Comparison of ENCODE assay signal across 17 cellular contexts in genomic region chr11:36817336-36817965, GRCh38.
DNase-seq lines count a peak whose midpoint lies in the region; ATAC-seq, FAIRE-seq and TF ChIP-seq lines count a peak whose summit lies in the region.
"Had no signal": no experiment of that assay in that cellular context is flagged by ENCODE, and none has a peak within 500 bp of the region (broad histone marks: within the 10 kb centered on the region; RNA-seq: fewer than 3 reads in every experiment).

No MANE protein-coding gene starts in this region.

- H3K4me1 ChIP-seq in mesodermal cell (ENCODE audit: control insufficient read depth, insufficient read depth, low read length, poor library complexity, severe bottlenecking) = no peaks in the 10 kb centered on the region
- H3K4me1 ChIP-seq: gastroesophageal sphincter had no signal

- no peak overlapping the region for H3K4me3 ChIP-seq in mesodermal cell (ENCODE audit: extremely low read depth, insufficient read depth, low read length, poor library complexity, severe bottlenecking)
- H3K4me3 ChIP-seq: gastroesophageal sphincter, lung had no signal

- DNase-seq in ELR (ENCODE audit: low read depth) = peak; percentile 79
- DNase-seq in M059J (ENCODE audit: low read depth) = peak; percentile 11
- DNase-seq in amniotic epithelial cell (ENCODE audit: low read depth) = peak; percentile 11
- no peak for DNase-seq in activated naive CD4-positive, alpha-beta T cell treated with anti-CD3 and anti-CD28 coated beads, Interleukin-2, amount 10 ng/mL, durations not matched to agents 7 days and 5 days
- no peak for DNase-seq in D721Med (ENCODE audit: insufficient read length, low spot score)
- DNase-seq: activated CD4-positive, alpha-beta T cell treated with anti-CD3 and anti-CD28 coated beads, Interleukin-2, amount 50 U/mL, for 4 hours; activated T-cell treated with anti-CD3 and anti-CD28 coated beads, Interleukin-2, amount 50 U/mL, for 4 hours; central memory CD4-positive, alpha-beta T cell; NCI-H2029 treated with DMSO at 0.1 percent for 48 hours; NCI-H774; right cardiac atrium; SIG-M5 had no signal

- no peak for ATAC-seq in GM21447 (IDR thresholded peaks at IDR 0.05; ENCODE audit: unreplicated experiment)
- ATAC-seq: activated T-cell treated with anti-CD3 and anti-CD28 coated beads, Interleukin-2, amount 50 U/mL, for 4 hours; gastroesophageal sphincter; right cardiac atrium had no signal

- no peaks in the 10 kb centered on the region for H3K36me3 Mint-ChIP-seq in activated naive CD4-positive, alpha-beta T cell treated with anti-CD3 and anti-CD28 coated beads, Interleukin-2, amount 10 ng/mL, durations not matched to agents 7 days and 5 days

- H3K4me3 Mint-ChIP-seq in activated naive CD4-positive, alpha-beta T cell treated with anti-CD3 and anti-CD28 coated beads, Interleukin-2, amount 10 ng/mL, durations not matched to agents 7 days and 5 days = no peak overlapping the region
- H3K4me3 Mint-ChIP-seq: activated T-cell treated with anti-CD3 and anti-CD28 coated beads, Interleukin-2, amount 50 U/mL, for 4 hours; B cell had no signal

- WGBS in mesodermal cell (ENCODE audit: insufficient coverage in 2 of 2), 2 experiments = 87 to 90% methylated on average over 4 to 5 of the region's 6 CpGs

- CTCF ChIA-PET in activated naive CD4-positive, alpha-beta T cell treated with anti-CD3 and anti-CD28 coated beads, Interleukin-2, amount 10 ng/mL, durations not matched to agents 7 days and 5 days (lab: Charles Lee) = no interaction called here

- H3K9me3 Mint-ChIP-seq in activated naive CD4-positive, alpha-beta T cell treated with anti-CD3 and anti-CD28 coated beads, Interleukin-2, amount 10 ng/mL, durations not matched to agents 7 days and 5 days = no peaks in the 10 kb centered on the region
- H3K9me3 Mint-ChIP-seq: activated T-cell treated with anti-CD3 and anti-CD28 coated beads, Interleukin-2, amount 50 U/mL, for 4 hours had no signal

- H3K4me1 Mint-ChIP-seq in activated naive CD4-positive, alpha-beta T cell treated with anti-CD3 and anti-CD28 coated beads, Interleukin-2, amount 10 ng/mL, durations not matched to agents 7 days and 5 days = no peaks in the 10 kb centered on the region
- H3K4me1 Mint-ChIP-seq: B cell had no signal

- H3K27ac Mint-ChIP-seq in activated naive CD4-positive, alpha-beta T cell treated with anti-CD3 and anti-CD28 coated beads, Interleukin-2, amount 10 ng/mL, durations not matched to agents 7 days and 5 days = no peak overlapping the region
- H3K27ac Mint-ChIP-seq: B cell had no signal

- TF ChIP-seq CTCF in D721Med (IDR thresholded peaks at IDR 0.05; ENCODE audit: insufficient read depth, missing control alignments) = no peak

- H3K27ac ChIP-seq in mesodermal cell (ENCODE audit: low read depth, low read length, severe bottlenecking) = peak overlapping the region; percentile 64
- H3K27ac ChIP-seq: gastroesophageal sphincter had no signal

- no peaks in the 10 kb centered on the region for H3K36me3 ChIP-seq in mesodermal cell (ENCODE audit: control insufficient read depth, insufficient read depth, low read length)
- H3K36me3 ChIP-seq: gastroesophageal sphincter had no signal

- no peaks in the 10 kb centered on the region for H3K9me3 ChIP-seq in mesodermal cell (ENCODE audit: control insufficient read depth, low read length)
- H3K9me3 ChIP-seq: gastroesophageal sphincter had no signal

- no peaks in the 10 kb centered on the region for H3K27me3 Mint-ChIP-seq in activated naive CD4-positive, alpha-beta T cell treated with anti-CD3 and anti-CD28 coated beads, Interleukin-2, amount 10 ng/mL, durations not matched to agents 7 days and 5 days
- H3K27me3 Mint-ChIP-seq: B cell had no signal

- no peak for FAIRE-seq in D721Med (lab: Jason Lieb, UNC)

Comparison
In these comparisons a context has a peak if more than half of its experiments do, and no peak if none do; other contexts are left out.
1. DNase-seq: peak in ELR (single experiment), M059J (single experiment) and amniotic epithelial cell (single experiment); none in activated naive CD4-positive, alpha-beta T cell treated with anti-CD3 and anti-CD28 coated beads, Interleukin-2, amount 10 ng/mL, durations not matched to agents 7 days and 5 days (single experiment) and D721Med (single experiment).